In genomic region chr5:80985600-80986228, GRCh38 we compare ENCODE assay signal across 16 cellular contexts. TPM values are rescaled to one million over a fixed set of nuclear protein-coding genes. Genes with fewer than 3 reads are reported as not detected.
DNase-seq lines count a peak whose midpoint lies in the region; TF ChIP-seq lines count a peak whose summit lies in the region.
"Had no signal": no experiment of that assay in that cellular context is flagged by ENCODE, and none has a peak within 500 bp of the region (broad histone marks: within the 10 kb centered on the region; RNA-seq: fewer than 3 reads in every experiment).

No MANE protein-coding gene starts in this region.

- peaks cover 9 to 14% (median 10%) of the 10 kb centered on the region in 10 experiments; a peak in 18 of 20 replicates for H3K4me1 ChIP-seq in BLaER1 treated with 17β-estradiol and CSF1 and Interleukin-3, amounts not matched to agents 10 nM and 100 nM
- peaks cover 81% of the 10 kb centered on the region for H3K4me1 ChIP-seq in Karpas-422 (ENCODE audit: low read length)
- no peaks in the 10 kb centered on the region for H3K4me1 ChIP-seq in esophagus muscularis mucosa
- no peaks in the 10 kb centered on the region for H3K4me1 ChIP-seq in parathyroid adenoma
- H3K4me1 ChIP-seq in Caco-2 = peaks cover 20% of the 10 kb centered on the region

- no peak overlapping the region for H3K27ac Mint-ChIP-seq in Caco-2 (ENCODE audit: unreplicated experiment)
- peak overlapping the region in 2 of 6 donors; percentile 2 to 42 for H3K27ac Mint-ChIP-seq in immature natural killer cell
- no peak overlapping the region for H3K27ac Mint-ChIP-seq in T-helper 2 cell treated with Interferon-gamma antibody and Interleukin-4, amounts not matched to agents 5 μg/mL and 100 μg/mL, for 36 hours
- H3K27ac Mint-ChIP-seq: mesothelial cell of epicardium had no signal

- H3K9ac ChIP-seq in BLaER1 treated with 17β-estradiol and CSF1 and Interleukin-3, amounts not matched to agents 10 nM and 100 nM = no peak overlapping the region
- H3K9ac ChIP-seq in Karpas-422 (ENCODE audit: low read length) = no peak overlapping the region
- H3K9ac ChIP-seq in parathyroid adenoma = no peak overlapping the region
- H3K9ac ChIP-seq: KMS-11 had no signal

- H4K20me1 ChIP-seq in BLaER1 treated with 17β-estradiol and CSF1 and Interleukin-3, amounts not matched to agents 10 nM and 100 nM = no peaks in the 10 kb centered on the region
- H4K20me1 ChIP-seq in Karpas-422 (ENCODE audit: insufficient read depth, low read depth, low read length) = no peaks in the 10 kb centered on the region

- no TSS peak for BruUV-seq in Caco-2 (replicated peaks; lab: Mats Ljungman, UMichigan)

- TF ChIP-seq POLR2A in esophagus muscularis mucosa (IDR thresholded peaks at IDR 0.05; ENCODE audit: low read depth) = no peak

- TF ChIP-seq CTCF in esophagus muscularis mucosa (IDR thresholded peaks at IDR 0.05) (no peak), parathyroid adenoma (IDR thresholded peaks at IDR 0.05) (no peak), Caco-2 (IDR thresholded peaks at IDR 0.05; ENCODE audit: insufficient read depth in 1 of 2, low read depth in 1 of 2, low read length in 1 of 2, severe bottlenecking in 1 of 2, unreplicated experiment in 1 of 2) (no peak)

- H3K27ac ChIP-seq in BLaER1 treated with 17β-estradiol and CSF1 and Interleukin-3, amounts not matched to agents 10 nM and 100 nM = 0 out of 22 replicates have a peak overlapping the region, but pooled peaks of 1 of the 11 experiments have one; percentile 8
- peak overlapping the region; percentile 98 for H3K27ac ChIP-seq in Karpas-422 (ENCODE audit: low read length)
- peak overlapping the region in 3 of 4 donors; percentile 1 to 31 (median 22) for H3K27ac ChIP-seq in esophagus muscularis mucosa (replicated peaks in 1 of 4)
- peak overlapping the region; percentile 50 for H3K27ac ChIP-seq in parathyroid adenoma
- H3K27ac ChIP-seq: KMS-11, SK-N-MC had no signal

- H3K4me1 Mint-ChIP-seq in Caco-2 (ENCODE audit: low read depth, unreplicated experiment) (peaks cover 26% of the 10 kb centered on the region), immature natural killer cell (peaks cover 11 to 16% of the 10 kb centered on the region in 2 donors)
- peaks cover 27% of the 10 kb centered on the region for H3K4me1 Mint-ChIP-seq in T-helper 2 cell treated with Interferon-gamma antibody and Interleukin-4, amounts not matched to agents 5 μg/mL and 100 μg/mL, for 36 hours (ENCODE audit: low read depth)
- H3K4me1 Mint-ChIP-seq: mesothelial cell of epicardium had no signal

- H3K9me3 Mint-ChIP-seq in Caco-2 (ENCODE audit: unreplicated experiment) = no peaks in the 10 kb centered on the region
- H3K9me3 Mint-ChIP-seq in immature natural killer cell = no peaks in the 10 kb centered on the region
- H3K9me3 Mint-ChIP-seq in T-helper 2 cell treated with Interferon-gamma antibody and Interleukin-4, amounts not matched to agents 5 μg/mL and 100 μg/mL, for 36 hours = no peaks in the 10 kb centered on the region
- H3K9me3 Mint-ChIP-seq: mesothelial cell of epicardium had no signal

- H3K27me3 Mint-ChIP-seq in Caco-2 (ENCODE audit: insufficient read depth, unreplicated experiment) (no peaks in the 10 kb centered on the region), immature natural killer cell (ENCODE audit: low read depth in 3 of 3) (no peaks in the 10 kb centered on the region)
- H3K27me3 Mint-ChIP-seq in T-helper 2 cell treated with Interferon-gamma antibody and Interleukin-4, amounts not matched to agents 5 μg/mL and 100 μg/mL, for 36 hours (ENCODE audit: low read depth) = no peaks in the 10 kb centered on the region

- H3K9me3 ChIP-seq in BLaER1 treated with 17β-estradiol and CSF1 and Interleukin-3, amounts not matched to agents 10 nM and 100 nM (replicated peaks in 1 of 11) = no peaks in the 10 kb centered on the region
- H3K9me3 ChIP-seq in Karpas-422 (ENCODE audit: low read length) (no peaks in the 10 kb centered on the region), esophagus muscularis mucosa (no peaks in the 10 kb centered on the region), parathyroid adenoma (ENCODE audit: control insufficient read depth, low read length) (no peaks in the 10 kb centered on the region), Caco-2 (no peaks in the 10 kb centered on the region)

- no peaks in the 10 kb centered on the region for H3K36me3 ChIP-seq in BLaER1 treated with 17β-estradiol and CSF1 and Interleukin-3, amounts not matched to agents 10 nM and 100 nM
- H3K36me3 ChIP-seq in Karpas-422 (ENCODE audit: insufficient read depth, low read length) (no peaks in the 10 kb centered on the region), esophagus muscularis mucosa (no peaks in the 10 kb centered on the region), parathyroid adenoma (ENCODE audit: control insufficient read depth, insufficient read depth, low read length) (no peaks in the 10 kb centered on the region), Caco-2 (ENCODE audit: control insufficient read depth, insufficient read depth, low read length) (no peaks in the 10 kb centered on the region)

- intact Hi-C loops in esophagus muscularis mucosa (cut with DNase I) = no loop called here
- intact Hi-C loops in Caco-2 (cut with micrococcal nuclease; ENCODE audit: unreplicated experiment) = no loop called here

- DNase-seq in Karpas-422 = no peak
- DNase-seq in esophagus muscularis mucosa (ENCODE audit: extremely low spot score) = no peak
- no peak for DNase-seq in DMS153 (lab: John Stamatoyannopoulos, UW)
- no peak for DNase-seq in Caco-2
- DNase-seq in immature natural killer cell = no peak
- DNase-seq in T-helper 2 cell treated with Interferon-gamma antibody and Interleukin-4, amounts not matched to agents 5 μg/mL and 100 μg/mL, for 36 hours (ENCODE audit: low spot score) = no peak
- DNase-seq: DND-41, HCEC 1CT, NCI-H1436, NCI-H446 had no signal

- H3K4me3 Mint-ChIP-seq in Caco-2 (ENCODE audit: unreplicated experiment) = no peak overlapping the region
- H3K4me3 Mint-ChIP-seq in immature natural killer cell = peak overlapping the region in 1 of 5 donors; percentile 12
- no peak overlapping the region for H3K4me3 Mint-ChIP-seq in T-helper 2 cell treated with Interferon-gamma antibody and Interleukin-4, amounts not matched to agents 5 μg/mL and 100 μg/mL, for 36 hours
- H3K4me3 Mint-ChIP-seq: mesothelial cell of epicardium had no signal

- 58% methylated on average over 2 of the region's 2 CpGs for WGBS in esophagus muscularis mucosa

- H3K36me3 Mint-ChIP-seq in Caco-2 (ENCODE audit: insufficient read depth, unreplicated experiment) (no peaks in the 10 kb centered on the region), immature natural killer cell (no peaks in the 10 kb centered on the region)
- H3K36me3 Mint-ChIP-seq in T-helper 2 cell treated with Interferon-gamma antibody and Interleukin-4, amounts not matched to agents 5 μg/mL and 100 μg/mL, for 36 hours (ENCODE audit: low read depth) = peaks cover 1% of the 10 kb centered on the region
- H3K36me3 Mint-ChIP-seq: mesothelial cell of epicardium had no signal

- H3K4me2 ChIP-seq in BLaER1 treated with 17β-estradiol and CSF1 and Interleukin-3, amounts not matched to agents 10 nM and 100 nM = peak overlapping the region; percentile 23 to 68 (median 53); a peak in 21 of 22 replicates
- no peak overlapping the region for H3K4me2 ChIP-seq in Karpas-422 (ENCODE audit: low read depth, low read length, poor library complexity, severe bottlenecking)
- no peak overlapping the region for H3K4me2 ChIP-seq in parathyroid adenoma (ENCODE audit: low read length)
- H3K4me2 ChIP-seq: KMS-11 had no signal

- no peaks in the 10 kb centered on the region for H3K27me3 ChIP-seq in BLaER1 treated with 17β-estradiol and CSF1 and Interleukin-3, amounts not matched to agents 10 nM and 100 nM
- H3K27me3 ChIP-seq in Karpas-422 (ENCODE audit: low read length) (no peaks in the 10 kb centered on the region), esophagus muscularis mucosa (no peaks in the 10 kb centered on the region), parathyroid adenoma (ENCODE audit: control insufficient read depth, insufficient read depth, low read length) (no peaks in the 10 kb centered on the region), Caco-2 (replicated peaks; ENCODE audit: control insufficient read depth, insufficient read depth, low read length) (no peaks in the 10 kb centered on the region)

- H2AFZ ChIP-seq in Karpas-422 (ENCODE audit: low read length) (no peak overlapping the region), parathyroid adenoma (no peak overlapping the region)

- H3K79me2 ChIP-seq in Karpas-422 (ENCODE audit: low read length) (no peaks in the 10 kb centered on the region), parathyroid adenoma (no peaks in the 10 kb centered on the region)

- CTCF ChIA-PET in Caco-2 (lab: Charles Lee) = no interaction called here

- POLR2A ChIA-PET in Caco-2 (lab: Charles Lee) = no interaction called here

- no peaks in the 10 kb centered on the region for H3K9me2 ChIP-seq in Karpas-422 (replicated peaks; ENCODE audit: insufficient read depth, low read length)

- no peak for TF ChIP-seq EP300 in esophagus muscularis mucosa (IDR thresholded peaks at IDR 0.05)

- H3K4me3 ChIP-seq in BLaER1 treated with 17β-estradiol and CSF1 and Interleukin-3, amounts not matched to agents 10 nM and 100 nM = no peak overlapping the region
- no peak overlapping the region for H3K4me3 ChIP-seq in Karpas-422 (ENCODE audit: low read length)
- H3K4me3 ChIP-seq in esophagus muscularis mucosa = no peak overlapping the region
- no peak overlapping the region for H3K4me3 ChIP-seq in parathyroid adenoma (ENCODE audit: low read depth, low read length)
- H3K4me3 ChIP-seq in Caco-2 (ENCODE audit: low read depth, low read length) = no peak overlapping the region
- H3K4me3 ChIP-seq: coronary artery, SK-N-MC had no signal

RNA-seq across cellular contexts. Expression of gene RASGRF2, which starts 25.6 kb away (rescaled TPM):
- total RNA-seq in Karpas-422 (2014; rRNA removed; shearing (Covaris generic); ENCODE audit: low replicate concordance) = 11.1 and 19.4 TPM in 2 replicates
- total RNA-seq in esophagus muscularis mucosa (1 to 10 TPM; 4.2 to 7.6 (median 5.9) TPM), Caco-2 (2022) (23.1 and 23.5 TPM in 2 replicates)
- 1 to 10 TPM in 2 of 3 donors, under 1 TPM in 1; 0.17 to 3.8 (median 1.5) TPM for polyA plus RNA-seq in immature natural killer cell

Comparison
In these comparisons a context has a peak if more than half of its experiments do, and no peak if none do; other contexts are left out.
1. H3K4me2 ChIP-seq: peak in BLaER1 treated with 17β-estradiol and CSF1 and Interleukin-3, amounts not matched to agents 10 nM and 100 nM (11 of 11); none in Karpas-422 (single experiment) and parathyroid adenoma (single experiment).